ENCODE assay signal across 19 cellular contexts in the genomic region with DNA sequence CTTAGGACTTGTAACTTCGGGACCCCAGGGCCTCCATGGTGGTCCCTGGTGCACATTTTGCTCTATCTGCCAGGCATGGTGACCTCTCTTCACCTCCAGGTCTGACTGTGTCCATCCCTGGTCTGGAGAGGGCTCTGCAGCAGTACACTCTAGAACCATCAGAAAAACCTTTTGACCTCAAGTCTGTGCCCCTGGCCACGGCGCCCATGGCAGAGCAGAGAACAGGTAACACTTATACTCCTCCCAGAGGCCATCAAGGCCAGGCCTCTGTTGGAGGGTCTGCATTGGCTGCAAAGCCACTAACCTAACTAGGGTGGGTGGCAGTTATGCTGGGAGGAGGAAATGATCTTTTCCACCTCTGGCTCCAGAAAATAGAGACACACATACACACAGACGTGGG.
"Had no signal": no experiment of that assay in that cellular context is flagged by ENCODE, and none has a peak within 500 bp of the region (broad histone marks: within the 10 kb centered on the region; RNA-seq: fewer than 3 reads in every experiment).

No MANE protein-coding gene starts in this region.

- H3K4me1 ChIP-seq: colonic mucosa, psoas muscle, right lobe of liver had no signal

- H2AFZ ChIP-seq: hepatocyte had no signal

- H3K27ac Mint-ChIP-seq: nephron progenitor cell had no signal

- H3K4me1 Mint-ChIP-seq: nephron progenitor cell had no signal

- H3K9me3 ChIP-seq: colonic mucosa, psoas muscle, right lobe of liver had no signal

- H3K27ac ChIP-seq: colonic mucosa, dorsolateral prefrontal cortex, hepatocyte, psoas muscle, right lobe of liver, skin epidermis had no signal

- H3K27me3 Mint-ChIP-seq: naive thymus-derived CD4-positive, alpha-beta T cell had no signal

- H3K4me2 ChIP-seq: hepatocyte had no signal

- H3K4me3 ChIP-seq: colonic mucosa, dorsolateral prefrontal cortex, hepatocyte, lung, psoas muscle, right lobe of liver, skin epidermis had no signal

- H3K27me3 ChIP-seq: colonic mucosa, dorsolateral prefrontal cortex, hepatocyte, right lobe of liver had no signal

- H3K9me3 Mint-ChIP-seq: naive thymus-derived CD4-positive, alpha-beta T cell; nephron progenitor cell had no signal

- ATAC-seq: left cardiac atrium; left ventricle myocardium superior; naive thymus-derived CD4-positive, alpha-beta T cell; psoas muscle; right lobe of liver had no signal

- H3K79me2 ChIP-seq: hepatocyte had no signal

- H3K4me3 Mint-ChIP-seq: naive thymus-derived CD4-positive, alpha-beta T cell; nephron progenitor cell had no signal

- DNase-seq: colonic mucosa; dorsolateral prefrontal cortex; effector CD8-positive, alpha-beta T cell; foreskin melanocyte; kidney; left cardiac atrium; left ventricle myocardium superior; mesendoderm; naive thymus-derived CD4-positive, alpha-beta T cell; nephron progenitor cell; psoas muscle; retina; stimulated activated CD4-positive, alpha-beta T cell treated with anti-CD3 and anti-CD28 coated beads, Interleukin-12 subunit alpha, Interleukin-12 subunit beta, amount 100 ng/mL, for 4 hours; stimulated activated naive CD4-positive, alpha-beta T cell treated with Interleukin-2 at 50 U/mL for 16 hours; trophoblast cell had no signal
